ENCODE assay signal across 1 cellular context in the genomic region with DNA sequence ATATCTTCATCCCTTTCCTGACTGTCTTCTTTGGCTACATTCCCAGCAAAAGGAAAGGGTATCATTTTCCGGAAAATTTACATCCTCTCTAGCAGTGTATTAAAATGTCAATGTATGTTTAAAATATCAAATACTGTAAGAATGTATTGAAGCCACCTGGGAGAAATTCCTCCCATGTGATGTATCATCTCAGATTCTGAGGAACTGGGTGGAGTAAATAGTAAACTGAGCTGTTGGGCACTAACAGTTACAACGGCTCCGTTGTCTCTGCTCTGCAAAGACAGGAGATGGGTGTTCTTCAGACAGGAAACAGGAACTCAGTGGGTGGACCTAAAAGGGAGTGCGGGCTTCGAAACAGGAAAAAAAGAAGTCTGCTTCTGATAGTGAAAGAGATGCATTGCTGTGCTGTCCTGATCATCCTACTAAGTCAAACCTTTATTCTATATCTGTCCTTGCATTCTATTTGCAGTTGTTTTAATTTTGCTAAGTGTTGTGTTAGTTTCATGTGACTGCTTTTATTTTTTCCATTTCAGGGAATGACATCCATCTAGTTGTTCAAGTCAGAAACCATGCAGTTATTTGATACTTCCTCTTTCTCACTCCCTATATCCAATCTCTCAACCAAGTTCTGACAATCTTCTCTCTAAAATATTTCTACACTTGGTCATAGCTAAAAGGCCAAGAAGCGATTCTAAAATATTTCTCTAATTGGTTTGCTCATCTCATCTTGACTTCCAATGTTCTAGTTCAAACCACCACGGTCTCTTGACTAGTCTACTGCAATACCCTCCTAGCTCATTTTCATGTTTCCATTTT.
TF ChIP-seq lines count a peak whose summit lies in the region.

No MANE protein-coding gene starts in this region.

TF ChIP-seq in GM12878, 131 proteins besides CTCF, POLR2A, EP300 and RAD21 (continues in another document):
- TF ChIP-seq RUNX3 (IDR thresholded peaks at IDR 0.05; ENCODE audit: low read length) (peak; percentile 32), TBL1XR1 (IDR thresholded peaks at IDR 0.05; ENCODE audit: low read depth, low read length) (no peak), RB1 (IDR thresholded peaks at IDR 0.05; ENCODE audit: borderline replicate concordance) (no peak), NFIC (IDR thresholded peaks at IDR 0.05; ENCODE audit: low read depth, low read length) (peak; percentile 46), HDGF (IDR thresholded peaks at IDR 0.05) (no peak), IKZF1 (conservative IDR thresholded peaks at IDR 0.05) (peak; percentile 76), IKZF2 (IDR thresholded peaks at IDR 0.05) (peak; percentile 46 to 50), TAF1 (IDR thresholded peaks at IDR 0.05; ENCODE audit: borderline replicate concordance, low read depth, low read length) (peak; percentile 46; the same call in 1 of the 2 replicates), PML (IDR thresholded peaks at IDR 0.05; ENCODE audit: low read length) (peak; percentile 63; the same call in 1 of the 2 replicates), ETV6 (conservative IDR thresholded peaks at IDR 0.05 in 1 of 2, IDR thresholded peaks at IDR 0.05 in 1 of 2; ENCODE audit: borderline replicate concordance in 1 of 2, low read depth in 1 of 2) (peak in 1 of 2 experiments; percentile 99; a peak in 2 of 4 replicates), IRF4 (IDR thresholded peaks at IDR 0.05; ENCODE audit: low read depth, low read length) (peak; percentile 9; the same call in 1 of the 2 replicates), MTA3 (IDR thresholded peaks at IDR 0.05; ENCODE audit: borderline replicate concordance, low read length) (0 out of 2 replicates have a peak, but pooled peaks have one; percentile 41), ZBTB40 (IDR thresholded peaks at IDR 0.05; ENCODE audit: borderline replicate concordance) (peak; percentile 47; the same call in 1 of the 2 replicates), NFYA (IDR thresholded peaks at IDR 0.05; ENCODE audit: borderline replicate concordance, low read depth, low read length) (no peak), ATF7 (IDR thresholded peaks at IDR 0.05; ENCODE audit: low read depth) (0 out of 2 replicates have a peak, but pooled peaks have one; percentile 17), EGR1 (IDR thresholded peaks at IDR 0.05; ENCODE audit: borderline replicate concordance in 1 of 2, low read depth in 2 of 2, low read length in 2 of 2) (peak in 1 of 2 experiments; percentile 78; a peak in 2 of 3 replicates), EED (IDR thresholded peaks at IDR 0.05; ENCODE audit: low read depth) (peak; percentile 68; the same call in 1 of the 2 replicates), MEF2A (IDR thresholded peaks at IDR 0.05; ENCODE audit: insufficient read depth, low read depth, low read length) (0 out of 2 replicates have a peak, but pooled peaks have one; percentile 21), GABPA (IDR thresholded peaks at IDR 0.05; ENCODE audit: low read depth) (peak; percentile 80), ZNF384 (IDR thresholded peaks at IDR 0.05; ENCODE audit: borderline replicate concordance, low read depth, low read length) (no peak), SPI1 (IDR thresholded peaks at IDR 0.05; ENCODE audit: borderline replicate concordance, insufficient read depth, low read depth, low read length) (peak; percentile 61; the same call in 1 of the 2 replicates), YY1 (IDR thresholded peaks at IDR 0.05; ENCODE audit: low read depth, low read length) (no peak), SUZ12 (IDR thresholded peaks at IDR 0.05; ENCODE audit: unreplicated experiment) (no peak), PKNOX1 (IDR thresholded peaks at IDR 0.05) (0 out of 2 replicates have a peak, but pooled peaks have one; percentile 6)
- TF ChIP-seq, protein P1, sequence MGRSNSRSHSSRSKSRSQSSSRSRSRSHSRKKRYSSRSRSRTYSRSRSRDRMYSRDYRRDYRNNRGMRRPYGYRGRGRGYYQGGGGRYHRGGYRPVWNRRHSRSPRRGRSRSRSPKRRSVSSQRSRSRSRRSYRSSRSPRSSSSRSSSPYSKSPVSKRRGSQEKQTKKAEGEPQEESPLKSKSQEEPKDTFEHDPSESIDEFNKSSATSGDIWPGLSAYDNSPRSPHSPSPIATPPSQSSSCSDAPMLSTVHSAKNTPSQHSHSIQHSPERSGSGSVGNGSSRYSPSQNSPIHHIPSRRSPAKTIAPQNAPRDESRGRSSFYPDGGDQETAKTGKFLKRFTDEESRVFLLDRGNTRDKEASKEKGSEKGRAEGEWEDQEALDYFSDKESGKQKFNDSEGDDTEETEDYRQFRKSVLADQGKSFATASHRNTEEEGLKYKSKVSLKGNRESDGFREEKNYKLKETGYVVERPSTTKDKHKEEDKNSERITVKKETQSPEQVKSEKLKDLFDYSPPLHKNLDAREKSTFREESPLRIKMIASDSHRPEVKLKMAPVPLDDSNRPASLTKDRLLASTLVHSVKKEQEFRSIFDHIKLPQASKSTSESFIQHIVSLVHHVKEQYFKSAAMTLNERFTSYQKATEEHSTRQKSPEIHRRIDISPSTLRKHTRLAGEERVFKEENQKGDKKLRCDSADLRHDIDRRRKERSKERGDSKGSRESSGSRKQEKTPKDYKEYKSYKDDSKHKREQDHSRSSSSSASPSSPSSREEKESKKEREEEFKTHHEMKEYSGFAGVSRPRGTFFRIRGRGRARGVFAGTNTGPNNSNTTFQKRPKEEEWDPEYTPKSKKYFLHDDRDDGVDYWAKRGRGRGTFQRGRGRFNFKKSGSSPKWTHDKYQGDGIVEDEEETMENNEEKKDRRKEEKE (IDR thresholded peaks at IDR 0.05): no peak
- TF ChIP-seq, protein P2, sequence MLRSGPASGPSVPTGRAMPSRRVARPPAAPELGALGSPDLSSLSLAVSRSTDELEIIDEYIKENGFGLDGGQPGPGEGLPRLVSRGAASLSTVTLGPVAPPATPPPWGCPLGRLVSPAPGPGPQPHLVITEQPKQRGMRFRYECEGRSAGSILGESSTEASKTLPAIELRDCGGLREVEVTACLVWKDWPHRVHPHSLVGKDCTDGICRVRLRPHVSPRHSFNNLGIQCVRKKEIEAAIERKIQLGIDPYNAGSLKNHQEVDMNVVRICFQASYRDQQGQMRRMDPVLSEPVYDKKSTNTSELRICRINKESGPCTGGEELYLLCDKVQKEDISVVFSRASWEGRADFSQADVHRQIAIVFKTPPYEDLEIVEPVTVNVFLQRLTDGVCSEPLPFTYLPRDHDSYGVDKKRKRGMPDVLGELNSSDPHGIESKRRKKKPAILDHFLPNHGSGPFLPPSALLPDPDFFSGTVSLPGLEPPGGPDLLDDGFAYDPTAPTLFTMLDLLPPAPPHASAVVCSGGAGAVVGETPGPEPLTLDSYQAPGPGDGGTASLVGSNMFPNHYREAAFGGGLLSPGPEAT (IDR thresholded peaks at IDR 0.05; ENCODE audit: low read depth): peak; percentile 57; the same call in 1 of the 2 replicates
- TF ChIP-seq, protein P3, sequence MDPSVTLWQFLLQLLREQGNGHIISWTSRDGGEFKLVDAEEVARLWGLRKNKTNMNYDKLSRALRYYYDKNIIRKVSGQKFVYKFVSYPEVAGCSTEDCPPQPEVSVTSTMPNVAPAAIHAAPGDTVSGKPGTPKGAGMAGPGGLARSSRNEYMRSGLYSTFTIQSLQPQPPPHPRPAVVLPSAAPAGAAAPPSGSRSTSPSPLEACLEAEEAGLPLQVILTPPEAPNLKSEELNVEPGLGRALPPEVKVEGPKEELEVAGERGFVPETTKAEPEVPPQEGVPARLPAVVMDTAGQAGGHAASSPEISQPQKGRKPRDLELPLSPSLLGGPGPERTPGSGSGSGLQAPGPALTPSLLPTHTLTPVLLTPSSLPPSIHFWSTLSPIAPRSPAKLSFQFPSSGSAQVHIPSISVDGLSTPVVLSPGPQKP (IDR thresholded peaks at IDR 0.05; ENCODE audit: low read depth, low read length): no peak
- TF ChIP-seq, protein P4, sequence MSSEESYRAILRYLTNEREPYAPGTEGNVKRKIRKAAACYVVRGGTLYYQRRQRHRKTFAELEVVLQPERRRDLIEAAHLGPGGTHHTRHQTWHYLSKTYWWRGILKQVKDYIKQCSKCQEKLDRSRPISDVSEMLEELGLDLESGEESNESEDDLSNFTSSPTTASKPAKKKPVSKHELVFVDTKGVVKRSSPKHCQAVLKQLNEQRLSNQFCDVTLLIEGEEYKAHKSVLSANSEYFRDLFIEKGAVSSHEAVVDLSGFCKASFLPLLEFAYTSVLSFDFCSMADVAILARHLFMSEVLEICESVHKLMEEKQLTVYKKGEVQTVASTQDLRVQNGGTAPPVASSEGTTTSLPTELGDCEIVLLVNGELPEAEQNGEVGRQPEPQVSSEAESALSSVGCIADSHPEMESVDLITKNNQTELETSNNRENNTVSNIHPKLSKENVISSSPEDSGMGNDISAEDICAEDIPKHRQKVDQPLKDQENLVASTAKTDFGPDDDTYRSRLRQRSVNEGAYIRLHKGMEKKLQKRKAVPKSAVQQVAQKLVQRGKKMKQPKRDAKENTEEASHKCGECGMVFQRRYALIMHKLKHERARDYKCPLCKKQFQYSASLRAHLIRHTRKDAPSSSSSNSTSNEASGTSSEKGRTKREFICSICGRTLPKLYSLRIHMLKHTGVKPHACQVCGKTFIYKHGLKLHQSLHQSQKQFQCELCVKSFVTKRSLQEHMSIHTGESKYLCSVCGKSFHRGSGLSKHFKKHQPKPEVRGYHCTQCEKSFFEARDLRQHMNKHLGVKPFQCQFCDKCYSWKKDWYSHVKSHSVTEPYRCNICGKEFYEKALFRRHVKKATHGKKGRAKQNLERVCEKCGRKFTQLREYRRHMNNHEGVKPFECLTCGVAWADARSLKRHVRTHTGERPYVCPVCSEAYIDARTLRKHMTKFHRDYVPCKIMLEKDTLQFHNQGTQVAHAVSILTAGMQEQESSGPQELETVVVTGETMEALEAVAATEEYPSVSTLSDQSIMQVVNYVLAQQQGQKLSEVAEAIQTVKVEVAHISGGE (CRISPR knock-in tag; IDR thresholded peaks at IDR 0.05): no peak
- TF ChIP-seq, protein P5, sequence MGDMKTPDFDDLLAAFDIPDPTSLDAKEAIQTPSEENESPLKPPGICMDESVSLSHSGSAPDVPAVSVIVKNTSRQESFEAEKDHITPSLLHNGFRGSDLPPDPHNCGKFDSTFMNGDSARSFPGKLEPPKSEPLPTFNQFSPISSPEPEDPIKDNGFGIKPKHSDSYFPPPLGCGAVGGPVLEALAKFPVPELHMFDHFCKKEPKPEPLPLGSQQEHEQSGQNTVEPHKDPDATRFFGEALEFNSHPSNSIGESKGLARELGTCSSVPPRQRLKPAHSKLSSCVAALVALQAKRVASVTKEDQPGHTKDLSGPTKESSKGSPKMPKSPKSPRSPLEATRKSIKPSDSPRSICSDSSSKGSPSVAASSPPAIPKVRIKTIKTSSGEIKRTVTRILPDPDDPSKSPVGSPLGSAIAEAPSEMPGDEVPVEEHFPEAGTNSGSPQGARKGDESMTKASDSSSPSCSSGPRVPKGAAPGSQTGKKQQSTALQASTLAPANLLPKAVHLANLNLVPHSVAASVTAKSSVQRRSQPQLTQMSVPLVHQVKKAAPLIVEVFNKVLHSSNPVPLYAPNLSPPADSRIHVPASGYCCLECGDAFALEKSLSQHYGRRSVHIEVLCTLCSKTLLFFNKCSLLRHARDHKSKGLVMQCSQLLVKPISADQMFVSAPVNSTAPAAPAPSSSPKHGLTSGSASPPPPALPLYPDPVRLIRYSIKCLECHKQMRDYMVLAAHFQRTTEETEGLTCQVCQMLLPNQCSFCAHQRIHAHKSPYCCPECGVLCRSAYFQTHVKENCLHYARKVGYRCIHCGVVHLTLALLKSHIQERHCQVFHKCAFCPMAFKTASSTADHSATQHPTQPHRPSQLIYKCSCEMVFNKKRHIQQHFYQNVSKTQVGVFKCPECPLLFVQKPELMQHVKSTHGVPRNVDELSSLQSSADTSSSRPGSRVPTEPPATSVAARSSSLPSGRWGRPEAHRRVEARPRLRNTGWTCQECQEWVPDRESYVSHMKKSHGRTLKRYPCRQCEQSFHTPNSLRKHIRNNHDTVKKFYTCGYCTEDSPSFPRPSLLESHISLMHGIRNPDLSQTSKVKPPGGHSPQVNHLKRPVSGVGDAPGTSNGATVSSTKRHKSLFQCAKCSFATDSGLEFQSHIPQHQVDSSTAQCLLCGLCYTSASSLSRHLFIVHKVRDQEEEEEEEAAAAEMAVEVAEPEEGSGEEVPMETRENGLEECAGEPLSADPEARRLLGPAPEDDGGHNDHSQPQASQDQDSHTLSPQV (IDR thresholded peaks at IDR 0.05): peak; percentile 27; the same call in 1 of the 2 replicates
- TF ChIP-seq, protein P6, sequence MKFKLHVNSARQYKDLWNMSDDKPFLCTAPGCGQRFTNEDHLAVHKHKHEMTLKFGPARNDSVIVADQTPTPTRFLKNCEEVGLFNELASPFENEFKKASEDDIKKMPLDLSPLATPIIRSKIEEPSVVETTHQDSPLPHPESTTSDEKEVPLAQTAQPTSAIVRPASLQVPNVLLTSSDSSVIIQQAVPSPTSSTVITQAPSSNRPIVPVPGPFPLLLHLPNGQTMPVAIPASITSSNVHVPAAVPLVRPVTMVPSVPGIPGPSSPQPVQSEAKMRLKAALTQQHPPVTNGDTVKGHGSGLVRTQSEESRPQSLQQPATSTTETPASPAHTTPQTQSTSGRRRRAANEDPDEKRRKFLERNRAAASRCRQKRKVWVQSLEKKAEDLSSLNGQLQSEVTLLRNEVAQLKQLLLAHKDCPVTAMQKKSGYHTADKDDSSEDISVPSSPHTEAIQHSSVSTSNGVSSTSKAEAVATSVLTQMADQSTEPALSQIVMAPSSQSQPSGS (IDR thresholded peaks at IDR 0.05; ENCODE audit: low read length): peak; percentile 22
